Comparison of ENCODE assay signal across 19 cellular contexts in the genomic region with DNA sequence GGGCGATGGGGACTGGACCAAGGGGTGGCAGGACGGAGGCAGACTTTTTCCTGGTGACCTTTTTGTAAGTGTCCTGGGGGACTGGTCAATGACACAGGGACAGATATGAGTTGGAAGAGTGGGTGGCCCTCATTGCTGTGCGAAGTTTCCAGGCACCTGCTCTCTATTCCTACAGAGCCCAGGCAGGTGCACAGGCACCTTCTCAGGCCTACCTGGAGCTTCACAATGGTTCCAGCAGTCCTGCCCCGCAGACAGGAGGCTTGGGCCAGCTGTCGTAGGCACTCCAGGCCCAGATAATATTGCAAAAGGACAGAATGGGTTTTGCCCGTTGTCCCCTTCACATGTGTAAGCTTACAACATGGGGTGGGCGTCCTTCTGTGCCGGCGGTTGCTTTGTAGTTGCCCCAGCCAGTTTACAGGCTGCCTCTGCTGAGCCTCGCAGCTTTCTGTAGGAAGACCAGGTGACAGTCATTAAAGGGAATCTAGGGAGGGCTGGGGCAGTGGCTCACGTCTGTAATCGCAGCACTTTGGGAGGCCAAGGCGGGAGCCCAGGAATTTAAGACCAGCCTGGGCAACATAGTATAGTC.
"Had no signal": no experiment of that assay in that cellular context is flagged by ENCODE, and none has a peak within 500 bp of the region (broad histone marks: within the 10 kb centered on the region; RNA-seq: fewer than 3 reads in every experiment).

No MANE protein-coding gene starts in this region.

- H3K9me3 Mint-ChIP-seq: activated T-cell treated with anti-CD3 and anti-CD28 coated beads, Interleukin-2, amount 50 U/mL, for 24 hours; dendritic cell treated with granulocyte-macrophage colony-stimulating factor and Interleukin-4, amounts not matched to agents 40 ng/mL and 50 ng/mL, for 4 days; endodermal cell; immature natural killer cell; nephron; stimulated activated naive CD8-positive, alpha-beta T cell treated with anti-CD3 and anti-CD28 coated beads, Interleukin-15, Interleukin-2, amounts not matched to agents 100 ng/mL and 50 ng/mL, for 24 hours; T-helper 2 cell treated with Interferon-gamma antibody and Interleukin-4, amounts not matched to agents 5 μg/mL and 100 μg/mL, for 36 hours had no signal

- H3K36me3 Mint-ChIP-seq: activated CD8-positive, alpha-beta memory T cell treated with anti-CD3 and anti-CD28 coated beads, Interleukin-2, amount 10 ng/mL, durations not matched to agents 7 days and 5 days; activated naive CD8-positive, alpha-beta T cell had no signal

- H3K4me3 ChIP-seq: ovary had no signal

- H3K27ac ChIP-seq: brain microvascular endothelial cell, ovary had no signal

- H3K4me3 Mint-ChIP-seq: activated CD8-positive, alpha-beta memory T cell treated with anti-CD3 and anti-CD28 coated beads, Interleukin-2, amount 10 ng/mL, durations not matched to agents 7 days and 5 days; activated naive CD8-positive, alpha-beta T cell; activated T-cell treated with anti-CD3 and anti-CD28 coated beads, Interleukin-2, amount 50 U/mL, for 24 hours; dendritic cell treated with granulocyte-macrophage colony-stimulating factor and Interleukin-4, amounts not matched to agents 40 ng/mL and 50 ng/mL, for 4 days; endodermal cell; stimulated activated naive CD8-positive, alpha-beta T cell treated with anti-CD3 and anti-CD28 coated beads, Interleukin-15, Interleukin-2, amounts not matched to agents 100 ng/mL and 50 ng/mL, for 24 hours; T-helper 2 cell treated with Interferon-gamma antibody and Interleukin-4, amounts not matched to agents 5 μg/mL and 100 μg/mL, for 36 hours had no signal

- DNase-seq: activated CD4-positive, alpha-beta T cell treated with anti-CD3 and anti-CD28 coated beads, Interleukin-2, amount 50 U/mL, for 4 hours; activated CD4-positive, CD25-positive, alpha-beta regulatory T cell treated with anti-CD3 and anti-CD28 coated beads, Interleukin-2, amount 50 U/mL, for 72 hours; activated CD8-positive, alpha-beta memory T cell treated with anti-CD3 and anti-CD28 coated beads, Interleukin-2, amount 10 ng/mL, durations not matched to agents 7 days and 5 days; activated gamma-delta T cell; activated T-cell treated with anti-CD3 and anti-CD28 coated beads, Interleukin-2, amount 50 U/mL, for 24 hours; amygdala; brain microvascular endothelial cell; endodermal cell; hippocampal formation; immature natural killer cell; ovary; stimulated activated CD4-positive, alpha-beta T cell treated with anti-CD3 and anti-CD28 coated beads, Interleukin-4, amount 100 ng/mL, for 1 hour; stimulated activated CD8-positive, alpha-beta memory T cell treated with anti-CD3 and anti-CD28 coated beads, Interleukin-4, amount 100 ng/mL, for 48 hours had no signal

- H3K27me3 ChIP-seq: brain microvascular endothelial cell, ovary had no signal

- H3K36me3 ChIP-seq: ovary had no signal

- ATAC-seq: activated CD8-positive, alpha-beta memory T cell treated with anti-CD3 and anti-CD28 coated beads, Interleukin-2, amount 10 ng/mL, durations not matched to agents 7 days and 5 days; left lobe of liver had no signal

- H3K27ac Mint-ChIP-seq: activated CD8-positive, alpha-beta memory T cell treated with anti-CD3 and anti-CD28 coated beads, Interleukin-2, amount 10 ng/mL, durations not matched to agents 7 days and 5 days; activated naive CD8-positive, alpha-beta T cell; activated T-cell treated with anti-CD3 and anti-CD28 coated beads, Interleukin-2, amount 50 U/mL, for 24 hours; dendritic cell treated with granulocyte-macrophage colony-stimulating factor and Interleukin-4, amounts not matched to agents 40 ng/mL and 50 ng/mL, for 4 days; endodermal cell; immature natural killer cell; nephron; stimulated activated naive CD8-positive, alpha-beta T cell treated with anti-CD3 and anti-CD28 coated beads, Interleukin-15, Interleukin-2, amounts not matched to agents 100 ng/mL and 50 ng/mL, for 24 hours; T-helper 2 cell treated with Interferon-gamma antibody and Interleukin-4, amounts not matched to agents 5 μg/mL and 100 μg/mL, for 36 hours had no signal
